1 cellular context compared by ENCODE assay signal in the genomic region with DNA sequence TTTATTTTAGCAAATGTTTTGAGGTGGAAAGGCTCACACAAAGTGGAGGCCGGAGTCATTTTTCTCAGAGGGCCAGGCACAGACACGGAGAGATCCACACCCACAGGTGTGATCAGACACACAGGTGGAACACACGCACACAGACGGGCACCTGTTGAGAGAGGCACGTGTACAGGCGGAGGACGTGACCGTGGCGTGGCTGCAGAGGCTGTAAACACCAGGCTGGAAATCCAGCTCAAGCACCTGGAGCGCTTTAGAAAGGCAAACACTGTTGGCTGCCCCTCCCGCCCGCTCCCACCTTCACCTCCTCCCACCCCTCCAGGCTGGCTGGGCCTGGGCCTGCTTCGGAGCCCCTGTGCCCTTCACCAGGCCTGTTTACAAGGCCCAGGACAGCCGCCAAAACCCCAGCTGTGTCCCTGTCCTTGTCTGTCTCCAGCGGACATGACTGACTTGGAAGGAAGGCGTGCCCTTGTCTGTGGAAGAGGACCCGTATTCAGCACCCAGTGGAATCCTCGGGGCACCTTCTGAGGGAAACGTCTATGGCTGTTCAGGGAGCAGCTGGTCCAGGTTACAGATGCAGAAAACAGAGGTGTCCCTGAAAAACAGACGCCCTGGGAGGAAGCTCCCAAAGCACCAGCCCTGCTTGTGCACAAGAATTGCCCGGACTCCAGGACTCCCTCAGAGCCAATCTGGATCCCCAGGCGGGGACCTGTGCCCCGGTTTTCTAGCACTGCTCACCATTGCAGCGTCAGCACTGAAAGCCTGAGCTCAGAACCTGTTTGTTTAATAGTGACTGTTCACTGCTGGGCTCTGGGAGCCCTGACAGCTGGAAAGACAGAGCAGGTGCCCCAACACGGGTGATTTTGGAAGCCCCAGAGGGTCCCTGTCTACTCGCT.
A peak's percentile ranks its signal among the peaks of the same experiment; 100 is the strongest.
TF ChIP-seq lines count a peak whose summit lies in the region.

No MANE protein-coding gene starts in this region.

TF ChIP-seq in HepG2, 621 proteins besides CTCF, POLR2A, EP300 and RAD21 (continued from another document and continues in another):
- TF ChIP-seq, protein P1, sequence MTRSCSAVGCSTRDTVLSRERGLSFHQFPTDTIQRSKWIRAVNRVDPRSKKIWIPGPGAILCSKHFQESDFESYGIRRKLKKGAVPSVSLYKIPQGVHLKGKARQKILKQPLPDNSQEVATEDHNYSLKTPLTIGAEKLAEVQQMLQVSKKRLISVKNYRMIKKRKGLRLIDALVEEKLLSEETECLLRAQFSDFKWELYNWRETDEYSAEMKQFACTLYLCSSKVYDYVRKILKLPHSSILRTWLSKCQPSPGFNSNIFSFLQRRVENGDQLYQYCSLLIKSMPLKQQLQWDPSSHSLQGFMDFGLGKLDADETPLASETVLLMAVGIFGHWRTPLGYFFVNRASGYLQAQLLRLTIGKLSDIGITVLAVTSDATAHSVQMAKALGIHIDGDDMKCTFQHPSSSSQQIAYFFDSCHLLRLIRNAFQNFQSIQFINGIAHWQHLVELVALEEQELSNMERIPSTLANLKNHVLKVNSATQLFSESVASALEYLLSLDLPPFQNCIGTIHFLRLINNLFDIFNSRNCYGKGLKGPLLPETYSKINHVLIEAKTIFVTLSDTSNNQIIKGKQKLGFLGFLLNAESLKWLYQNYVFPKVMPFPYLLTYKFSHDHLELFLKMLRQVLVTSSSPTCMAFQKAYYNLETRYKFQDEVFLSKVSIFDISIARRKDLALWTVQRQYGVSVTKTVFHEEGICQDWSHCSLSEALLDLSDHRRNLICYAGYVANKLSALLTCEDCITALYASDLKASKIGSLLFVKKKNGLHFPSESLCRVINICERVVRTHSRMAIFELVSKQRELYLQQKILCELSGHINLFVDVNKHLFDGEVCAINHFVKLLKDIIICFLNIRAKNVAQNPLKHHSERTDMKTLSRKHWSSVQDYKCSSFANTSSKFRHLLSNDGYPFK (CRISPR knock-in tag; IDR thresholded peaks at IDR 0.05; ENCODE audit: borderline replicate concordance) = no peak; the same call in 1 of the 2 replicates
- no peak for TF ChIP-seq ZNF451 (CRISPR knock-in tag; IDR thresholded peaks at IDR 0.05)
- TF ChIP-seq ZKSCAN8 (CRISPR knock-in tag; IDR thresholded peaks at IDR 0.05; ENCODE audit: borderline replicate concordance) = 0 out of 2 replicates have a peak, but pooled peaks have one; percentile 19
- no peak for TF ChIP-seq ZNF274 (CRISPR knock-in tag; IDR thresholded peaks at IDR 0.05)
- TF ChIP-seq, protein P2, sequence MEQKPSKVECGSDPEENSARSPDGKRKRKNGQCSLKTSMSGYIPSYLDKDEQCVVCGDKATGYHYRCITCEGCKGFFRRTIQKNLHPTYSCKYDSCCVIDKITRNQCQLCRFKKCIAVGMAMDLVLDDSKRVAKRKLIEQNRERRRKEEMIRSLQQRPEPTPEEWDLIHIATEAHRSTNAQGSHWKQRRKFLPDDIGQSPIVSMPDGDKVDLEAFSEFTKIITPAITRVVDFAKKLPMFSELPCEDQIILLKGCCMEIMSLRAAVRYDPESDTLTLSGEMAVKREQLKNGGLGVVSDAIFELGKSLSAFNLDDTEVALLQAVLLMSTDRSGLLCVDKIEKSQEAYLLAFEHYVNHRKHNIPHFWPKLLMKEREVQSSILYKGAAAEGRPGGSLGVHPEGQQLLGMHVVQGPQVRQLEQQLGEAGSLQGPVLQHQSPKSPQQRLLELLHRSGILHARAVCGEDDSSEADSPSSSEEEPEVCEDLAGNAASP (CRISPR knock-in tag; IDR thresholded peaks at IDR 0.05; ENCODE audit: borderline replicate concordance) = peak; percentile 25; the same call in 1 of the 2 replicates
- TF ChIP-seq, protein P3, sequence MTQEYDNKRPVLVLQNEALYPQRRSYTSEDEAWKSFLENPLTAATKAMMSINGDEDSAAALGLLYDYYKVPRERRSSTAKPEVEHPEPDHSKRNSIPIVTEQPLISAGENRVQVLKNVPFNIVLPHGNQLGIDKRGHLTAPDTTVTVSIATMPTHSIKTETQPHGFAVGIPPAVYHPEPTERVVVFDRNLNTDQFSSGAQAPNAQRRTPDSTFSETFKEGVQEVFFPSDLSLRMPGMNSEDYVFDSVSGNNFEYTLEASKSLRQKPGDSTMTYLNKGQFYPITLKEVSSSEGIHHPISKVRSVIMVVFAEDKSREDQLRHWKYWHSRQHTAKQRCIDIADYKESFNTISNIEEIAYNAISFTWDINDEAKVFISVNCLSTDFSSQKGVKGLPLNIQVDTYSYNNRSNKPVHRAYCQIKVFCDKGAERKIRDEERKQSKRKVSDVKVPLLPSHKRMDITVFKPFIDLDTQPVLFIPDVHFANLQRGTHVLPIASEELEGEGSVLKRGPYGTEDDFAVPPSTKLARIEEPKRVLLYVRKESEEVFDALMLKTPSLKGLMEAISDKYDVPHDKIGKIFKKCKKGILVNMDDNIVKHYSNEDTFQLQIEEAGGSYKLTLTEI (CRISPR knock-in tag; conservative IDR thresholded peaks at IDR 0.05) = no peak
- TF ChIP-seq FOXK1 (CRISPR knock-in tag; IDR thresholded peaks at IDR 0.05; ENCODE audit: borderline replicate concordance, low read depth) = peak; percentile 76; the same call in 1 of the 2 replicates
- TF ChIP-seq ZNF589 (CRISPR knock-in tag; conservative IDR thresholded peaks at IDR 0.05) = no peak
- no peak for TF ChIP-seq STAG1 (CRISPR knock-in tag; IDR thresholded peaks at IDR 0.05)
- no peak for TF ChIP-seq ARID2 (CRISPR knock-in tag; IDR thresholded peaks at IDR 0.05; ENCODE audit: borderline replicate concordance)
- peak; percentile 67; the same call in 1 of the 2 replicates for TF ChIP-seq NAIF1 (CRISPR knock-in tag; IDR thresholded peaks at IDR 0.05; ENCODE audit: borderline replicate concordance)
- no peak; the same call in 1 of the 2 replicates for TF ChIP-seq TARDBP (CRISPR knock-in tag; IDR thresholded peaks at IDR 0.05)
- TF ChIP-seq SIN3B (IDR thresholded peaks at IDR 0.05; ENCODE audit: low read length) = no peak
- no peak for TF ChIP-seq TEAD2 (CRISPR knock-in tag; IDR thresholded peaks at IDR 0.05)
- no peak for TF ChIP-seq FOXC1 (CRISPR knock-in tag; IDR thresholded peaks at IDR 0.05; ENCODE audit: borderline replicate concordance)
- TF ChIP-seq, protein P4, sequence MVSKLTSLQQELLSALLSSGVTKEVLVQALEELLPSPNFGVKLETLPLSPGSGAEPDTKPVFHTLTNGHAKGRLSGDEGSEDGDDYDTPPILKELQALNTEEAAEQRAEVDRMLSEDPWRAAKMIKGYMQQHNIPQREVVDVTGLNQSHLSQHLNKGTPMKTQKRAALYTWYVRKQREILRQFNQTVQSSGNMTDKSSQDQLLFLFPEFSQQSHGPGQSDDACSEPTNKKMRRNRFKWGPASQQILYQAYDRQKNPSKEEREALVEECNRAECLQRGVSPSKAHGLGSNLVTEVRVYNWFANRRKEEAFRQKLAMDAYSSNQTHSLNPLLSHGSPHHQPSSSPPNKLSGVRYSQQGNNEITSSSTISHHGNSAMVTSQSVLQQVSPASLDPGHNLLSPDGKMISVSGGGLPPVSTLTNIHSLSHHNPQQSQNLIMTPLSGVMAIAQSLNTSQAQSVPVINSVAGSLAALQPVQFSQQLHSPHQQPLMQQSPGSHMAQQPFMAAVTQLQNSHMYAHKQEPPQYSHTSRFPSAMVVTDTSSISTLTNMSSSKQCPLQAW (CRISPR knock-in tag; IDR thresholded peaks at IDR 0.05) = no peak; the same call in 1 of the 2 replicates
- TF ChIP-seq GABPA (IDR thresholded peaks at IDR 0.05; ENCODE audit: low read depth, low read length) = no peak
- TF ChIP-seq GABPA (CRISPR knock-in tag; IDR thresholded peaks at IDR 0.05; ENCODE audit: low read depth) = no peak
- no peak for TF ChIP-seq FOXP1 (IDR thresholded peaks at IDR 0.05)
- TF ChIP-seq FOXP1 (CRISPR knock-in tag; IDR thresholded peaks at IDR 0.05) = peak; percentile 80
- TF ChIP-seq, protein P5, sequence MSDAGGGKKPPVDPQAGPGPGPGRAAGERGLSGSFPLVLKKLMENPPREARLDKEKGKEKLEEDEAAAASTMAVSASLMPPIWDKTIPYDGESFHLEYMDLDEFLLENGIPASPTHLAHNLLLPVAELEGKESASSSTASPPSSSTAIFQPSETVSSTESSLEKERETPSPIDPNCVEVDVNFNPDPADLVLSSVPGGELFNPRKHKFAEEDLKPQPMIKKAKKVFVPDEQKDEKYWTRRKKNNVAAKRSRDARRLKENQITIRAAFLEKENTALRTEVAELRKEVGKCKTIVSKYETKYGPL (CRISPR knock-in tag; IDR thresholded peaks at IDR 0.05) = 0 out of 2 replicates have a peak, but pooled peaks have one; percentile 12
- TF ChIP-seq RFXANK (CRISPR knock-in tag; IDR thresholded peaks at IDR 0.05) = no peak
- no peak for TF ChIP-seq ZZZ3 (CRISPR knock-in tag; IDR thresholded peaks at IDR 0.05; ENCODE audit: borderline replicate concordance)
- TF ChIP-seq ZNF737 (CRISPR knock-in tag; IDR thresholded peaks at IDR 0.05; ENCODE audit: borderline replicate concordance) = no peak
- 0 out of 2 replicates have a peak, but pooled peaks have one; percentile 60 for TF ChIP-seq ZNF138 (CRISPR knock-in tag; IDR thresholded peaks at IDR 0.05; ENCODE audit: low read depth)
- TF ChIP-seq BRCA1 (CRISPR knock-in tag; IDR thresholded peaks at IDR 0.05) = no peak
- TF ChIP-seq, protein P6, sequence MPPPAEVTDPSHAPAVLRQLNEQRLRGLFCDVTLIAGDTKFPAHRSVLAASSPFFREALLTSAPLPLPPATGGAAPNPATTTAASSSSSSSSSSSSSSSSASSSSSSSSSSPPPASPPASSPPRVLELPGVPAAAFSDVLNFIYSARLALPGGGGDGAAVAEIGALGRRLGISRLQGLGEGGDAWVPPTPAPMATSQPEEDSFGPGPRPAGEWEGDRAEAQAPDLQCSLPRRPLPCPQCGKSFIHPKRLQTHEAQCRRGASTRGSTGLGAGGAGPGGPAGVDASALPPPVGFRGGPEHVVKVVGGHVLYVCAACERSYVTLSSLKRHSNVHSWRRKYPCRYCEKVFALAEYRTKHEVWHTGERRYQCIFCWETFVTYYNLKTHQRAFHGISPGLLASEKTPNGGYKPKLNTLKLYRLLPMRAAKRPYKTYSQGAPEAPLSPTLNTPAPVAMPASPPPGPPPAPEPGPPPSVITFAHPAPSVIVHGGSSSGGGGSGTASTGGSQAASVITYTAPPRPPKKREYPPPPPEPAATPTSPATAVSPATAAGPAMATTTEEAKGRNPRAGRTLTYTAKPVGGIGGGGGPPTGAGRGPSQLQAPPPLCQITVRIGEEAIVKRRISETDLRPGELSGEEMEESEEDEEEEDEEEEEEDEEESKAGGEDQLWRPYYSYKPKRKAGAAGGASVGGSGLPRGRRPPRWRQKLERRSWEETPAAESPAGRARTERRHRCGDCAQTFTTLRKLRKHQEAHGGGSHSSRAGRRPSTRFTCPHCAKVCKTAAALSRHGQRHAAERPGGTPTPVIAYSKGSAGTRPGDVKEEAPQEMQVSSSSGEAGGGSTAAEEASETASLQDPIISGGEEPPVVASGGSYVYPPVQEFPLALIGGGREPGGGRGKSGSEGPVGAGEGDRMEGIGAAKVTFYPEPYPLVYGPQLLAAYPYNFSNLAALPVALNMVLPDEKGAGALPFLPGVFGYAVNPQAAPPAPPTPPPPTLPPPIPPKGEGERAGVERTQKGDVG (CRISPR knock-in tag; IDR thresholded peaks at IDR 0.05; ENCODE audit: borderline replicate concordance) = no peak
- TF ChIP-seq ADNP (CRISPR knock-in tag; IDR thresholded peaks at IDR 0.05) = no peak
- no peak for TF ChIP-seq ZBTB1 (CRISPR knock-in tag; IDR thresholded peaks at IDR 0.05; ENCODE audit: borderline replicate concordance)
- TF ChIP-seq GTF2F1 (IDR thresholded peaks at IDR 0.05; ENCODE audit: low read length) = no peak
- TF ChIP-seq, protein P7, sequence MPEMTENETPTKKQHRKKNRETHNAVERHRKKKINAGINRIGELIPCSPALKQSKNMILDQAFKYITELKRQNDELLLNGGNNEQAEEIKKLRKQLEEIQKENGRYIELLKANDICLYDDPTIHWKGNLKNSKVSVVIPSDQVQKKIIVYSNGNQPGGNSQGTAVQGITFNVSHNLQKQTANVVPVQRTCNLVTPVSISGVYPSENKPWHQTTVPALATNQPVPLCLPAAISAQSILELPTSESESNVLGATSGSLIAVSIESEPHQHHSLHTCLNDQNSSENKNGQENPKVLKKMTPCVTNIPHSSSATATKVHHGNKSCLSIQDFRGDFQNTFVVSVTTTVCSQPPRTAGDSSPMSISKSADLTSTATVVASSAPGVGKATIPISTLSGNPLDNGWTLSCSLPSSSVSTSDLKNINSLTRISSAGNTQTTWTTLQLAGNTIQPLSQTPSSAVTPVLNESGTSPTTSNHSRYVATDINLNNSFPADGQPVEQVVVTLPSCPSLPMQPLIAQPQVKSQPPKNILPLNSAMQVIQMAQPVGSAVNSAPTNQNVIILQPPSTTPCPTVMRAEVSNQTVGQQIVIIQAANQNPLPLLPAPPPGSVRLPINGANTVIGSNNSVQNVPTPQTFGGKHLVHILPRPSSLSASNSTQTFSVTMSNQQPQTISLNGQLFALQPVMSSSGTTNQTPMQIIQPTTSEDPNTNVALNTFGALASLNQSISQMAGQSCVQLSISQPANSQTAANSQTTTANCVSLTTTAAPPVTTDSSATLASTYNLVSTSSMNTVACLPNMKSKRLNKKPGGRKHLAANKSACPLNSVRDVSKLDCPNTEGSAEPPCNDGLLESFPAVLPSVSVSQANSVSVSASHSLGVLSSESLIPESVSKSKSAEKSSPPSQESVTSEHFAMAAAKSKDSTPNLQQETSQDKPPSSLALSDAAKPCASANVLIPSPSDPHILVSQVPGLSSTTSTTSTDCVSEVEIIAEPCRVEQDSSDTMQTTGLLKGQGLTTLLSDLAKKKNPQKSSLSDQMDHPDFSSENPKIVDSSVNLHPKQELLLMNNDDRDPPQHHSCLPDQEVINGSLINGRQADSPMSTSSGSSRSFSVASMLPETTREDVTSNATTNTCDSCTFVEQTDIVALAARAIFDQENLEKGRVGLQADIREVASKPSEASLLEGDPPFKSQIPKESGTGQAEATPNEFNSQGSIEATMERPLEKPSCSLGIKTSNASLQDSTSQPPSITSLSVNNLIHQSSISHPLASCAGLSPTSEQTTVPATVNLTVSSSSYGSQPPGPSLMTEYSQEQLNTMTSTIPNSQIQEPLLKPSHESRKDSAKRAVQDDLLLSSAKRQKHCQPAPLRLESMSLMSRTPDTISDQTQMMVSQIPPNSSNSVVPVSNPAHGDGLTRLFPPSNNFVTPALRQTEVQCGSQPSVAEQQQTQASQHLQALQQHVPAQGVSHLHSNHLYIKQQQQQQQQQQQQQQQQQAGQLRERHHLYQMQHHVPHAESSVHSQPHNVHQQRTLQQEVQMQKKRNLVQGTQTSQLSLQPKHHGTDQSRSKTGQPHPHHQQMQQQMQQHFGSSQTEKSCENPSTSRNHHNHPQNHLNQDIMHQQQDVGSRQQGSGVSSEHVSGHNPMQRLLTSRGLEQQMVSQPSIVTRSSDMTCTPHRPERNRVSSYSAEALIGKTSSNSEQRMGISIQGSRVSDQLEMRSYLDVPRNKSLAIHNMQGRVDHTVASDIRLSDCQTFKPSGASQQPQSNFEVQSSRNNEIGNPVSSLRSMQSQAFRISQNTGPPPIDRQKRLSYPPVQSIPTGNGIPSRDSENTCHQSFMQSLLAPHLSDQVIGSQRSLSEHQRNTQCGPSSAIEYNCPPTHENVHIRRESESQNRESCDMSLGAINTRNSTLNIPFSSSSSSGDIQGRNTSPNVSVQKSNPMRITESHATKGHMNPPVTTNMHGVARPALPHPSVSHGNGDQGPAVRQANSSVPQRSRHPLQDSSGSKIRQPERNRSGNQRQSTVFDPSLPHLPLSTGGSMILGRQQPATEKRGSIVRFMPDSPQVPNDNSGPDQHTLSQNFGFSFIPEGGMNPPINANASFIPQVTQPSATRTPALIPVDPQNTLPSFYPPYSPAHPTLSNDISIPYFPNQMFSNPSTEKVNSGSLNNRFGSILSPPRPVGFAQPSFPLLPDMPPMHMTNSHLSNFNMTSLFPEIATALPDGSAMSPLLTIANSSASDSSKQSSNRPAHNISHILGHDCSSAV (CRISPR knock-in tag; IDR thresholded peaks at IDR 0.05; ENCODE audit: borderline replicate concordance) = no peak
- no peak for TF ChIP-seq CEBPG (CRISPR knock-in tag; IDR thresholded peaks at IDR 0.05)
- no peak for TF ChIP-seq KLF16 (CRISPR knock-in tag; IDR thresholded peaks at IDR 0.05)
